ENCODE assay signal across 8 cellular contexts in genomic region chr7:72493850-72494661, GRCh38.
DNase-seq lines count a peak whose midpoint lies in the region; ATAC-seq and TF ChIP-seq lines count a peak whose summit lies in the region.

No MANE protein-coding gene starts in this region.

- H3K27ac ChIP-seq in esophagus muscularis mucosa (replicated peaks in 1 of 4) (no peak overlapping the region), tibial nerve (no peak overlapping the region)

- H3K9me3 Mint-ChIP-seq in activated CD8-positive, alpha-beta T cell treated with anti-CD3 and anti-CD28 coated beads for 36 hours: peaks cover 7% of the 10 kb centered on the region
- peaks cover 4 to 35% (median 19%) of the 10 kb centered on the region in 7 donors for H3K9me3 Mint-ChIP-seq in naive B cell

- TF ChIP-seq POLR2A in esophagus muscularis mucosa (IDR thresholded peaks at IDR 0.05; ENCODE audit: low read depth): no peak
- no peak for TF ChIP-seq POLR2A in tibial nerve (IDR thresholded peaks at IDR 0.05)

- POLR2A ChIA-PET in activated CD8-positive, alpha-beta T cell treated with anti-CD3 and anti-CD28 coated beads for 36 hours (lab: Charles Lee): interaction anchor here (0.8 kb wide), 1 partner anchor 134 kb away, joined by 3 read pairs; no protein-coding TSS in a partner anchor

- H3K4me1 ChIP-seq in esophagus muscularis mucosa (no peaks in the 10 kb centered on the region), tibial nerve (no peaks in the 10 kb centered on the region)

- H3K27ac Mint-ChIP-seq in activated CD8-positive, alpha-beta T cell treated with anti-CD3 and anti-CD28 coated beads for 36 hours: no peak overlapping the region
- no peak overlapping the region for H3K27ac Mint-ChIP-seq in naive B cell

- H3K36me3 Mint-ChIP-seq in activated CD8-positive, alpha-beta T cell treated with anti-CD3 and anti-CD28 coated beads for 36 hours (ENCODE audit: low read depth): no peaks in the 10 kb centered on the region
- no peaks in the 10 kb centered on the region for H3K36me3 Mint-ChIP-seq in naive B cell

- peak; percentile 24 for DNase-seq in CMK (ENCODE audit: low read depth)
- peak; percentile 67 for DNase-seq in H7
- peak; percentile 2 for DNase-seq in NCI-H345 treated with DMSO at 0.1 percent for 48 hours (lab: John Stamatoyannopoulos, UW; ENCODE audit: unreplicated experiment)
- peak; percentile 77 for DNase-seq in activated CD8-positive, alpha-beta T cell treated with anti-CD3 and anti-CD28 coated beads for 36 hours
- peak; percentile 91 for DNase-seq in esophagus muscularis mucosa (ENCODE audit: extremely low spot score)
- DNase-seq in naive B cell: peak; percentile 14
- peak; percentile 32 to 66 for DNase-seq in tibial nerve (ENCODE audit: low spot score in 2 of 2)

- H3K27me3 ChIP-seq in H7 (ENCODE audit: control insufficient read depth, insufficient read depth, low read length) (no peaks in the 10 kb centered on the region), esophagus muscularis mucosa (no peaks in the 10 kb centered on the region), tibial nerve (no peaks in the 10 kb centered on the region)

- peak; percentile 63 for TF ChIP-seq CTCF in activated CD8-positive, alpha-beta T cell treated with anti-CD3 and anti-CD28 coated beads for 36 hours (IDR thresholded peaks at IDR 0.05)
- peak in 2 of 3 experiments; percentile 48 to 64 for TF ChIP-seq CTCF in esophagus muscularis mucosa (IDR thresholded peaks at IDR 0.05)
- peak; percentile 30 to 48 (median 32) for TF ChIP-seq CTCF in tibial nerve (IDR thresholded peaks at IDR 0.05)

- H3K36me3 ChIP-seq in H7 (replicated peaks; ENCODE audit: control insufficient read depth, insufficient read depth, low read length) (no peaks in the 10 kb centered on the region), esophagus muscularis mucosa (no peaks in the 10 kb centered on the region), tibial nerve (no peaks in the 10 kb centered on the region)

- H3K4me1 Mint-ChIP-seq in activated CD8-positive, alpha-beta T cell treated with anti-CD3 and anti-CD28 coated beads for 36 hours (ENCODE audit: low read depth): no peaks in the 10 kb centered on the region
- no peaks in the 10 kb centered on the region for H3K4me1 Mint-ChIP-seq in naive B cell

- no peaks in the 10 kb centered on the region for H3K27me3 Mint-ChIP-seq in activated CD8-positive, alpha-beta T cell treated with anti-CD3 and anti-CD28 coated beads for 36 hours
- H3K27me3 Mint-ChIP-seq in naive B cell: peaks cover 0 to 8% (median 0%) of the 10 kb centered on the region in 3 donors

- peaks cover 0 to 22% (median 13%) of the 10 kb centered on the region in 4 donors for H3K9me3 ChIP-seq in esophagus muscularis mucosa
- peaks cover 0 to 32% (median 5%) of the 10 kb centered on the region in 4 donors for H3K9me3 ChIP-seq in tibial nerve

- intact Hi-C loops in activated CD8-positive, alpha-beta T cell treated with anti-CD3 and anti-CD28 coated beads for 36 hours (cut with micrococcal nuclease): no loop called here
- intact Hi-C loops in esophagus muscularis mucosa (cut with DNase I): no loop called here

- H3K4me3 Mint-ChIP-seq in activated CD8-positive, alpha-beta T cell treated with anti-CD3 and anti-CD28 coated beads for 36 hours: no peak overlapping the region
- no peak overlapping the region for H3K4me3 Mint-ChIP-seq in naive B cell

- H3K4me3 ChIP-seq in H7 (ENCODE audit: insufficient read depth, low read depth, low read length) (no peak overlapping the region), esophagus muscularis mucosa (no peak overlapping the region), tibial nerve (no peak overlapping the region)

- TF ChIP-seq EP300 in esophagus muscularis mucosa (IDR thresholded peaks at IDR 0.05) (no peak), tibial nerve (IDR thresholded peaks at IDR 0.05) (no peak)

- 51% methylated on average over 11 of the region's 17 CpGs for WGBS in esophagus muscularis mucosa
- 55 to 59% methylated on average over 17 of the region's 17 CpGs for WGBS in tibial nerve, 2 donors

- CTCF ChIA-PET in activated CD8-positive, alpha-beta T cell treated with anti-CD3 and anti-CD28 coated beads for 36 hours (lab: Charles Lee): interaction anchor here (0.5 to 3.6 kb wide), 11 partner anchors 9 to 742 kb away, joined by 3 to 19 read pairs (median 3); no protein-coding TSS in a partner anchor

- ATAC-seq in activated CD8-positive, alpha-beta T cell treated with anti-CD3 and anti-CD28 coated beads for 36 hours: no peak
- ATAC-seq in naive B cell (ENCODE audit: low read depth in 2 of 2) (no peak), GM21717 (IDR thresholded peaks at IDR 0.05; ENCODE audit: unreplicated experiment) (no peak)

Comparison
In these comparisons a context has a peak if more than half of its experiments do, and no peak if none do; other contexts are left out.
1. DNase-seq: peak in every context shown above with its lines; median percentile 91 in esophagus muscularis mucosa; 77 in activated CD8-positive, alpha-beta T cell treated with anti-CD3 and anti-CD28 coated beads for 36 hours; 67 in H7; 49 in tibial nerve; 24 in CMK; 14 in naive B cell; 2 in NCI-H345 treated with DMSO at 0.1 percent for 48 hours.